Comparison of ENCODE assay signal across 20 cellular contexts in genomic region chr15:50487287-50487686, GRCh38. TPM values are rescaled to one million over a fixed set of nuclear protein-coding genes. Genes with fewer than 3 reads are reported as not detected.
DNase-seq lines count a peak whose midpoint lies in the region; ATAC-seq, FAIRE-seq and TF ChIP-seq lines count a peak whose summit lies in the region.
"Had no signal": no experiment of that assay in that cellular context is flagged by ENCODE, and none has a peak within 500 bp of the region (broad histone marks: within the 10 kb centered on the region; RNA-seq: fewer than 3 reads in every experiment).

No MANE protein-coding gene starts in this region.

- H3K27ac ChIP-seq in CD4-positive, alpha-beta T cell (ENCODE audit: low read depth, low read length) = no peak overlapping the region
- H3K27ac ChIP-seq in breast epithelium = no peak overlapping the region
- H3K27ac ChIP-seq: testis had no signal

- H3K36me3 ChIP-seq in breast epithelium = peaks cover 6% of the 10 kb centered on the region

- no peaks in the 10 kb centered on the region for H3K4me1 ChIP-seq in breast epithelium
- H3K4me1 ChIP-seq: testis had no signal

- TF ChIP-seq POLR2A in GM12891 (IDR thresholded peaks at IDR 0.05; ENCODE audit: low read depth, low read length) (no peak), breast epithelium (IDR thresholded peaks at IDR 0.05) (no peak)

- intact Hi-C loops in CD4-positive, alpha-beta T cell (cut with DNase I, micrococcal nuclease) = no loop called here
- intact Hi-C loops in activated CD4-positive, alpha-beta memory T cell treated with anti-CD3 and anti-CD28 coated beads for 36 hours (cut with micrococcal nuclease) = loop anchor here (1.0 to 10.0 kb wide), 4 partner anchors 78 to 420 kb away; partner anchors contain the start of genes AP4E1 and GABPB1
- intact Hi-C loops in breast epithelium (cut with DNase I; ENCODE audit: low total_unique reads) = no loop called here

- CTCF ChIA-PET in CD4-positive, alpha-beta T cell (lab: Charles Lee) = no interaction called here
- CTCF ChIA-PET in activated CD4-positive, alpha-beta memory T cell treated with anti-CD3 and anti-CD28 coated beads for 36 hours (lab: Charles Lee) = no interaction called here

- no peaks in the 10 kb centered on the region for H3K9me3 ChIP-seq in CD4-positive, alpha-beta T cell (ENCODE audit: control insufficient read depth, low read length)
- H3K9me3 ChIP-seq in breast epithelium = no peaks in the 10 kb centered on the region
- H3K9me3 ChIP-seq: testis had no signal

- no peak for ATAC-seq in CD4-positive, alpha-beta T cell (ENCODE audit: poor library complexity)
- ATAC-seq in memory B cell (ENCODE audit: low read depth) (no peak), HG02642 (IDR thresholded peaks at IDR 0.05; ENCODE audit: poor library complexity, unreplicated experiment) (no peak), GM21381 (IDR thresholded peaks at IDR 0.05; ENCODE audit: unreplicated experiment) (no peak)
- ATAC-seq: K562; naive thymus-derived CD4-positive, alpha-beta T cell had no signal

- no peaks in the 10 kb centered on the region for H3K27me3 Mint-ChIP-seq in CD4-positive, alpha-beta T cell
- no peaks in the 10 kb centered on the region for H3K27me3 Mint-ChIP-seq in activated CD4-positive, alpha-beta memory T cell treated with anti-CD3 and anti-CD28 coated beads for 36 hours
- no peaks in the 10 kb centered on the region for H3K27me3 Mint-ChIP-seq in memory B cell
- H3K27me3 Mint-ChIP-seq: naive thymus-derived CD4-positive, alpha-beta T cell; progenitor cell of endocrine pancreas had no signal

- DNase-seq in CD4-positive, alpha-beta T cell = no peak
- DNase-seq in GM12891 (ENCODE audit: insufficient read length, low spot score) (no peak), memory B cell (ENCODE audit: low spot score in 2 of 2) (no peak), NCI-H524 treated with DMSO at 0.1 percent for 48 hours (lab: John Stamatoyannopoulos, UW) (no peak), breast epithelium (ENCODE audit: low spot score in 2 of 2) (no peak)
- DNase-seq in activated CD4-positive, alpha-beta memory T cell treated with anti-CD3 and anti-CD28 coated beads for 36 hours = peak; percentile 20
- DNase-seq: activated naive CD4-positive, alpha-beta T cell treated with Interleukin-2 at 50 U/mL for 16 hours; GDM1; H7; naive thymus-derived CD4-positive, alpha-beta T cell; NCI-H2029 treated with DMSO at 0.1 percent for 48 hours; NCI-H446; RPMI8226; testis had no signal

- peak; percentile 60 for FAIRE-seq in GM12891 (lab: Jason Lieb, UNC)
- FAIRE-seq: colon, islet of Langerhans, K562 had no signal

- no peak overlapping the region for H3K4me3 ChIP-seq in breast epithelium
- H3K4me3 ChIP-seq: K562, testis had no signal

- no peaks in the 10 kb centered on the region for H3K27me3 ChIP-seq in CD4-positive, alpha-beta T cell (ENCODE audit: control insufficient read depth, insufficient read depth, low read length)
- H3K27me3 ChIP-seq in breast epithelium = no peaks in the 10 kb centered on the region
- H3K27me3 ChIP-seq: testis had no signal

- TF ChIP-seq CTCF in CD4-positive, alpha-beta T cell (IDR thresholded peaks at IDR 0.05) = no peak
- no peak for TF ChIP-seq CTCF in breast epithelium (IDR thresholded peaks at IDR 0.05)

- H3K27ac Mint-ChIP-seq in CD4-positive, alpha-beta T cell = peak overlapping the region; percentile 29
- peak overlapping the region; percentile 33 for H3K27ac Mint-ChIP-seq in activated CD4-positive, alpha-beta memory T cell treated with anti-CD3 and anti-CD28 coated beads for 36 hours
- H3K27ac Mint-ChIP-seq in memory B cell = peak overlapping the region; percentile 59
- H3K27ac Mint-ChIP-seq: progenitor cell of endocrine pancreas had no signal

- no peaks in the 10 kb centered on the region for H3K9me3 Mint-ChIP-seq in CD4-positive, alpha-beta T cell
- no peaks in the 10 kb centered on the region for H3K9me3 Mint-ChIP-seq in activated CD4-positive, alpha-beta memory T cell treated with anti-CD3 and anti-CD28 coated beads for 36 hours
- H3K9me3 Mint-ChIP-seq in memory B cell = no peaks in the 10 kb centered on the region

- POLR2A ChIA-PET in CD4-positive, alpha-beta T cell (lab: Charles Lee) = no interaction called here
- POLR2A ChIA-PET in activated CD4-positive, alpha-beta memory T cell treated with anti-CD3 and anti-CD28 coated beads for 36 hours (lab: Charles Lee) = interaction anchor here (0.8 kb wide), 1 partner anchor 24 kb away, joined by 3 read pairs; no protein-coding TSS in a partner anchor

- no peak overlapping the region for H3K4me3 Mint-ChIP-seq in CD4-positive, alpha-beta T cell
- H3K4me3 Mint-ChIP-seq in activated CD4-positive, alpha-beta memory T cell treated with anti-CD3 and anti-CD28 coated beads for 36 hours = no peak overlapping the region
- no peak overlapping the region for H3K4me3 Mint-ChIP-seq in memory B cell

- peaks cover 89% of the 10 kb centered on the region for H3K36me3 Mint-ChIP-seq in CD4-positive, alpha-beta T cell (ENCODE audit: low read depth)
- H3K36me3 Mint-ChIP-seq in activated CD4-positive, alpha-beta memory T cell treated with anti-CD3 and anti-CD28 coated beads for 36 hours = peaks cover 39% of the 10 kb centered on the region
- peaks cover 28% of the 10 kb centered on the region for H3K36me3 Mint-ChIP-seq in memory B cell

- H3K4me1 Mint-ChIP-seq in CD4-positive, alpha-beta T cell (ENCODE audit: low read depth) = no peaks in the 10 kb centered on the region
- H3K4me1 Mint-ChIP-seq in activated CD4-positive, alpha-beta memory T cell treated with anti-CD3 and anti-CD28 coated beads for 36 hours (ENCODE audit: low read depth) = peaks cover 20% of the 10 kb centered on the region
- H3K4me1 Mint-ChIP-seq in memory B cell = peaks cover 6% of the 10 kb centered on the region

TF ChIP-seq in GM12891, 5 proteins besides CTCF, POLR2A, EP300 and RAD21:
- TF ChIP-seq PAX5 (IDR thresholded peaks at IDR 0.05; ENCODE audit: insufficient read depth, low read length, severe bottlenecking) = no peak
- no peak for TF ChIP-seq SPI1 (IDR thresholded peaks at IDR 0.05; ENCODE audit: low read depth, low read length)
- no peak for TF ChIP-seq POLR2AphosphoS5 (IDR thresholded peaks at IDR 0.05; ENCODE audit: low read depth, low read length)
- no peak for TF ChIP-seq POU2F2 (IDR thresholded peaks at IDR 0.05; ENCODE audit: low read depth, low read length)
TF ChIP-seq in GM12891: peak in this region for 0.

RNA-seq across cellular contexts. Expression of gene USP50, which starts 59.2 kb away (rescaled TPM):
- total RNA-seq in CD4-positive, alpha-beta T cell = under 1 TPM in 1 of 2 experiments, not detected in 1; 0.41 TPM
- polyA plus RNA-seq in GM12891 (2012; ENCODE audit: low read depth, missing spikeins) = not detected
- not detected for total RNA-seq in activated CD4-positive, alpha-beta memory T cell treated with anti-CD3 and anti-CD28 coated beads for 36 hours
- 1 to 10 TPM in 2 of 3 donors, not detected in 1; 1.2 to 1.3 TPM for total RNA-seq in breast epithelium
- total RNA-seq: H7, K562 had no signal
- polyA plus RNA-seq: K562; naive thymus-derived CD4-positive, alpha-beta T cell had no signal
